Comparison of ENCODE assay signal across 14 cellular contexts in genomic region chr4:76012388-76012801, GRCh38. TPM values are rescaled to one million over a fixed set of nuclear protein-coding genes. Genes with fewer than 3 reads are reported as not detected.
DNase-seq lines count a peak whose midpoint lies in the region; ATAC-seq and TF ChIP-seq lines count a peak whose summit lies in the region.
"Had no signal": no experiment of that assay in that cellular context is flagged by ENCODE, and none has a peak within 500 bp of the region (broad histone marks: within the 10 kb centered on the region; RNA-seq: fewer than 3 reads in every experiment).

No MANE protein-coding gene starts in this region.

- BruUV-seq in Caco-2 (replicated peaks; lab: Mats Ljungman, UMichigan), result no TSS peak

- H3K4me1 ChIP-seq in ACC112 (ENCODE audit: control insufficient read depth, insufficient read depth, low read length, unreplicated experiment), result peaks cover 20% of the 10 kb centered on the region
- peaks cover 0 to 12% of the 10 kb centered on the region in 2 donors for H3K4me1 ChIP-seq in duodenal mucosa (ENCODE audit: control insufficient read depth in 1 of 2, insufficient read depth in 2 of 2, low read length in 2 of 2)
- H3K4me1 ChIP-seq in muscle layer of duodenum (ENCODE audit: control insufficient read depth in 1 of 2, insufficient read depth in 2 of 2, low read length in 2 of 2), result peaks cover 0 to 6% of the 10 kb centered on the region in 2 donors
- H3K4me1 ChIP-seq in Caco-2, result peaks cover 57% of the 10 kb centered on the region

- no peak for TF ChIP-seq CTCF in Caco-2 (IDR thresholded peaks at IDR 0.05; ENCODE audit: insufficient read depth in 1 of 2, low read depth in 1 of 2, low read length in 1 of 2, severe bottlenecking in 1 of 2, unreplicated experiment in 1 of 2)

- H3K4me3 ChIP-seq in ACC112 (ENCODE audit: low read depth, low read length) (peak overlapping the region; percentile 57), duodenal mucosa (ENCODE audit: low read depth in 1 of 2, low read length in 2 of 2) (no peak overlapping the region), muscle layer of duodenum (ENCODE audit: low read depth in 1 of 2, low read length in 2 of 2) (peak overlapping the region in 1 of 2 donors; percentile 26), Caco-2 (ENCODE audit: low read depth, low read length) (no peak overlapping the region)
- H3K4me3 ChIP-seq: ovary had no signal

- H3K9ac ChIP-seq in duodenal mucosa (ENCODE audit: low read depth in 1 of 2, low read length in 2 of 2), result no peak overlapping the region

- peak overlapping the region; percentile 61 for H2AFZ ChIP-seq in ACC112 (ENCODE audit: low read length, unreplicated experiment)

- no peak overlapping the region for H3K4me3 Mint-ChIP-seq in Caco-2 (ENCODE audit: unreplicated experiment)

- intact Hi-C loops in Caco-2 (cut with micrococcal nuclease; ENCODE audit: unreplicated experiment), result no loop called here

- H3K36me3 Mint-ChIP-seq in Caco-2 (ENCODE audit: insufficient read depth, unreplicated experiment), result no peaks in the 10 kb centered on the region

- H3K27ac ChIP-seq in ACC112 (ENCODE audit: low read depth, low read length) (peak overlapping the region; percentile 80), duodenal mucosa (ENCODE audit: low read depth, low read length) (peak overlapping the region; percentile 26), muscle layer of duodenum (ENCODE audit: low read length) (peak overlapping the region; percentile 80)
- H3K27ac ChIP-seq: HL-60, ovary had no signal

- H3K27me3 ChIP-seq in ACC112 (ENCODE audit: insufficient read depth, low read length) (no peaks in the 10 kb centered on the region), duodenal mucosa (ENCODE audit: control insufficient read depth in 1 of 2, insufficient read depth in 2 of 2, low read length in 2 of 2) (no peaks in the 10 kb centered on the region), muscle layer of duodenum (ENCODE audit: low read depth, low read length) (no peaks in the 10 kb centered on the region), Caco-2 (replicated peaks; ENCODE audit: control insufficient read depth, insufficient read depth, low read length) (no peaks in the 10 kb centered on the region)
- H3K27me3 ChIP-seq: ovary had no signal

- no peak for DNase-seq in central memory CD4-positive, alpha-beta T cell
- DNase-seq in Caco-2 (no peak), amygdala (lab: John Stamatoyannopoulos, UW) (no peak)
- DNase-seq: activated CD4-positive, alpha-beta T cell treated with anti-CD3 and anti-CD28 coated beads for 4 hours; glutamatergic neuron; NCI-H1436 treated with DMSO at 0.1 percent for 48 hours; ovary had no signal

- no peaks in the 10 kb centered on the region for H3K27me3 Mint-ChIP-seq in Caco-2 (ENCODE audit: insufficient read depth, unreplicated experiment)

- no peaks in the 10 kb centered on the region for H3K9me3 ChIP-seq in duodenal mucosa (ENCODE audit: control insufficient read depth in 1 of 2, low read length in 2 of 2)
- no peaks in the 10 kb centered on the region for H3K9me3 ChIP-seq in muscle layer of duodenum (ENCODE audit: control insufficient read depth in 1 of 2, low read length in 2 of 2)
- H3K9me3 ChIP-seq in Caco-2, result no peaks in the 10 kb centered on the region
- H3K9me3 ChIP-seq: ovary had no signal

- no peak overlapping the region for H3K27ac Mint-ChIP-seq in Caco-2 (ENCODE audit: unreplicated experiment)

- ATAC-seq in HG03025 (IDR thresholded peaks at IDR 0.05; ENCODE audit: low FRiP score, unreplicated experiment) (peak; percentile 2), HG02973 (IDR thresholded peaks at IDR 0.05; ENCODE audit: unreplicated experiment) (no peak)

- CTCF ChIA-PET in Caco-2 (lab: Charles Lee), result no interaction called here

- H3K79me2 ChIP-seq in ACC112 (ENCODE audit: control insufficient read depth, insufficient read depth, low read length, unreplicated experiment), result no peaks in the 10 kb centered on the region

- H3K4me1 Mint-ChIP-seq in Caco-2 (ENCODE audit: low read depth, unreplicated experiment), result peaks cover 38% of the 10 kb centered on the region

- H3K36me3 ChIP-seq in ACC112 (ENCODE audit: insufficient read depth, low read length) (no peaks in the 10 kb centered on the region), duodenal mucosa (ENCODE audit: control insufficient read depth in 1 of 2, insufficient read depth in 2 of 2, low read length in 2 of 2) (no peaks in the 10 kb centered on the region), muscle layer of duodenum (ENCODE audit: control insufficient read depth in 1 of 2, insufficient read depth in 2 of 2, low read length in 2 of 2) (no peaks in the 10 kb centered on the region), Caco-2 (ENCODE audit: control insufficient read depth, insufficient read depth, low read length) (no peaks in the 10 kb centered on the region)
- H3K36me3 ChIP-seq: ovary had no signal

- no peaks in the 10 kb centered on the region for H3K9me3 Mint-ChIP-seq in Caco-2 (ENCODE audit: unreplicated experiment)

- POLR2A ChIA-PET in Caco-2 (lab: Charles Lee), result no interaction called here

RNA-seq across cellular contexts. Expression of gene CXCL9, which starts 5.1 kb away (rescaled TPM):
- not detected in 2 replicates for total RNA-seq in Caco-2 (2022)
- total RNA-seq: RPMI7951 had no signal

RNA-seq across cellular contexts. Expression of gene CXCL10, which starts 10.9 kb away (rescaled TPM):
- total RNA-seq in Caco-2 (2022), result not detected in 2 replicates

RNA-seq across cellular contexts. Expression of gene SDAD1, which starts 21.6 kb away (rescaled TPM):
- total RNA-seq in Caco-2 (2022), result 63.8 and 71.7 TPM in 2 replicates

RNA-seq across cellular contexts. Expression of gene CXCL11, which starts 23.5 kb away (rescaled TPM):
- total RNA-seq in Caco-2 (2022), result not detected in 2 replicates

Comparison
In these comparisons a context has a peak if more than half of its experiments do, and no peak if none do; other contexts are left out.
1. H3K27ac ChIP-seq: peak in every context shown above with its lines; median percentile 80 in ACC112; 80 in muscle layer of duodenum; 26 in duodenal mucosa.